Comparison of ENCODE assay signal across 11 cellular contexts in genomic region chr16:2769675-2770056, GRCh38. TPM values are rescaled to one million over a fixed set of nuclear protein-coding genes. Genes with fewer than 3 reads are reported as not detected.
DNase-seq lines count a peak whose midpoint lies in the region; ATAC-seq and TF ChIP-seq lines count a peak whose summit lies in the region.
"Had no signal": no experiment of that assay in that cellular context is flagged by ENCODE, and none has a peak within 500 bp of the region (broad histone marks: within the 10 kb centered on the region; RNA-seq: fewer than 3 reads in every experiment).

No MANE protein-coding gene starts in this region.

- peak overlapping the region in 5 of 11 experiments; percentile 28 to 48 (median 45); a peak in 4 of 22 replicates for H3K27ac ChIP-seq in BLaER1 treated with 17β-estradiol and CSF1 and Interleukin-3, amounts not matched to agents 10 nM and 100 nM

- ATAC-seq in GM21576 (IDR thresholded peaks at IDR 0.05; ENCODE audit: unreplicated experiment), result no peak
- no peak for ATAC-seq in GM21515 (IDR thresholded peaks at IDR 0.05; ENCODE audit: unreplicated experiment)

- peaks cover 99 to 100% (median 100%) of the 10 kb centered on the region in 11 experiments for H3K36me3 ChIP-seq in BLaER1 treated with 17β-estradiol and CSF1 and Interleukin-3, amounts not matched to agents 10 nM and 100 nM

- no peak for DNase-seq in activated naive CD8-positive, alpha-beta T cell treated with anti-CD3 and anti-CD28 coated beads for 36 hours
- DNase-seq in mesothelial cell of epicardium (ENCODE audit: low spot score in 2 of 2, unreplicated experiment in 2 of 2), result no peak
- DNase-seq in NCI-H1417 treated with DMSO at 0.1 percent for 48 hours (lab: John Stamatoyannopoulos, UW), result no peak
- DNase-seq: activated CD4-positive, CD25-positive, alpha-beta regulatory T cell; DMS153; NCI-H510A had no signal

- H3K4me2 ChIP-seq in BLaER1 treated with 17β-estradiol and CSF1 and Interleukin-3, amounts not matched to agents 10 nM and 100 nM, result peak overlapping the region in 8 of 11 experiments; percentile 48 to 83 (median 66); a peak in 9 of 22 replicates

- H3K27me3 Mint-ChIP-seq in activated naive CD8-positive, alpha-beta T cell treated with anti-CD3 and anti-CD28 coated beads for 36 hours, result no peaks in the 10 kb centered on the region
- H3K27me3 Mint-ChIP-seq in mesothelial cell of epicardium (ENCODE audit: low read depth), result no peaks in the 10 kb centered on the region

- H3K27me3 ChIP-seq in BLaER1 treated with 17β-estradiol and CSF1 and Interleukin-3, amounts not matched to agents 10 nM and 100 nM, result no peaks in the 10 kb centered on the region

- peak overlapping the region; percentile 16 for H3K27ac Mint-ChIP-seq in activated naive CD8-positive, alpha-beta T cell treated with anti-CD3 and anti-CD28 coated beads for 36 hours
- H3K27ac Mint-ChIP-seq in mesothelial cell of epicardium, result peak overlapping the region; percentile 76

- H3K36me3 Mint-ChIP-seq in activated naive CD8-positive, alpha-beta T cell treated with anti-CD3 and anti-CD28 coated beads for 36 hours, result peaks cover 38% of the 10 kb centered on the region
- H3K36me3 Mint-ChIP-seq in mesothelial cell of epicardium, result peaks cover 52% of the 10 kb centered on the region

- H3K9me3 Mint-ChIP-seq in activated naive CD8-positive, alpha-beta T cell treated with anti-CD3 and anti-CD28 coated beads for 36 hours, result no peaks in the 10 kb centered on the region
- H3K9me3 Mint-ChIP-seq in mesothelial cell of epicardium, result peaks cover 17% of the 10 kb centered on the region

- peaks cover 10% of the 10 kb centered on the region for H3K4me1 Mint-ChIP-seq in activated naive CD8-positive, alpha-beta T cell treated with anti-CD3 and anti-CD28 coated beads for 36 hours
- peaks cover 6% of the 10 kb centered on the region for H3K4me1 Mint-ChIP-seq in mesothelial cell of epicardium

- H3K4me3 Mint-ChIP-seq in activated naive CD8-positive, alpha-beta T cell treated with anti-CD3 and anti-CD28 coated beads for 36 hours, result no peak overlapping the region
- H3K4me3 Mint-ChIP-seq in mesothelial cell of epicardium, result no peak overlapping the region

- peak overlapping the region in 5 of 11 experiments; percentile 7 to 36 (median 32); a peak in 5 of 22 replicates for H3K9ac ChIP-seq in BLaER1 treated with 17β-estradiol and CSF1 and Interleukin-3, amounts not matched to agents 10 nM and 100 nM

- H3K4me1 ChIP-seq in BLaER1 treated with 17β-estradiol and CSF1 and Interleukin-3, amounts not matched to agents 10 nM and 100 nM, result peaks cover 30 to 59% (median 44%) of the 10 kb centered on the region in 10 experiments

- peaks cover 90 to 100% (median 100%) of the 10 kb centered on the region in 11 experiments for H4K20me1 ChIP-seq in BLaER1 treated with 17β-estradiol and CSF1 and Interleukin-3, amounts not matched to agents 10 nM and 100 nM

- no peaks in the 10 kb centered on the region for H3K9me3 ChIP-seq in BLaER1 treated with 17β-estradiol and CSF1 and Interleukin-3, amounts not matched to agents 10 nM and 100 nM (replicated peaks in 1 of 11)

- no peak for TF ChIP-seq CTCF in mesothelial cell of epicardium (IDR thresholded peaks at IDR 0.05; ENCODE audit: unreplicated experiment)

- no peak overlapping the region for H3K4me3 ChIP-seq in BLaER1 treated with 17β-estradiol and CSF1 and Interleukin-3, amounts not matched to agents 10 nM and 100 nM

RNA-seq across cellular contexts. Expression of gene ELOB, which starts 7.4 kb away (rescaled TPM):
- 100 to 1,000 TPM; 267 to 291 TPM for total RNA-seq in activated naive CD8-positive, alpha-beta T cell treated with anti-CD3 and anti-CD28 coated beads for 36 hours
- total RNA-seq in mesothelial cell of epicardium, result 192 to 200 TPM (median 195 TPM) in 3 replicates

RNA-seq across cellular contexts. Expression of gene SRRM2, which starts 17.2 kb away (rescaled TPM):
- 100 to 1,000 TPM; 460 to 507 TPM for total RNA-seq in activated naive CD8-positive, alpha-beta T cell treated with anti-CD3 and anti-CD28 coated beads for 36 hours
- 832 to 854 TPM (median 837 TPM) in 3 replicates for total RNA-seq in mesothelial cell of epicardium

RNA-seq across cellular contexts. Expression of gene PRSS33, which starts 17.7 kb away (rescaled TPM):
- total RNA-seq in activated naive CD8-positive, alpha-beta T cell treated with anti-CD3 and anti-CD28 coated beads for 36 hours, result under 1 TPM; 0.40 to 0.54 TPM
- not detected in 3 replicates for total RNA-seq in mesothelial cell of epicardium
- total RNA-seq: cerebellum, liver had no signal

RNA-seq across cellular contexts. Expression of gene PRSS41, which starts 28.6 kb away (rescaled TPM):
- not detected for total RNA-seq in activated naive CD8-positive, alpha-beta T cell treated with anti-CD3 and anti-CD28 coated beads for 36 hours
- not detected in 3 replicates for total RNA-seq in mesothelial cell of epicardium
- total RNA-seq: cerebellum, liver had no signal

RNA-seq across cellular contexts. Expression of gene PRSS21, which starts 47.4 kb away (rescaled TPM):
- 10 to 100 TPM; 11.2 to 13.1 TPM for total RNA-seq in activated naive CD8-positive, alpha-beta T cell treated with anti-CD3 and anti-CD28 coated beads for 36 hours
- total RNA-seq in mesothelial cell of epicardium, result not detected in 3 replicates
- total RNA-seq: cerebellum had no signal
